Comparison of ENCODE assay signal across 22 cellular contexts in genomic region chr4:16139066-16139945, GRCh38. TPM values are rescaled to one million over a fixed set of nuclear protein-coding genes. Genes with fewer than 3 reads are reported as not detected.
DNase-seq lines count a peak whose midpoint lies in the region; ATAC-seq, FAIRE-seq and TF ChIP-seq lines count a peak whose summit lies in the region.
"Had no signal": no experiment of that assay in that cellular context is flagged by ENCODE, and none has a peak within 500 bp of the region (broad histone marks: within the 10 kb centered on the region; RNA-seq: fewer than 3 reads in every experiment).

No MANE protein-coding gene starts in this region.

- intact Hi-C loops in Calu3 (cut with micrococcal nuclease; ENCODE audit: unreplicated experiment): no loop called here

- H3K4ac ChIP-seq in trophoblast cell (ENCODE audit: low read depth, low read length): no peak overlapping the region

- H3K18ac ChIP-seq in trophoblast cell (ENCODE audit: low read length): no peak overlapping the region

- no peak overlapping the region for H3K4me3 ChIP-seq in trophoblast cell (ENCODE audit: low read depth, low read length)
- H3K4me3 ChIP-seq: BLaER1, GM23248 had no signal

- no peaks in the 10 kb centered on the region for H3K79me2 ChIP-seq in trophoblast cell (ENCODE audit: control insufficient read depth, insufficient read depth, low read length, poor library complexity)

- TF ChIP-seq CTCF in Calu3 (IDR thresholded peaks at IDR 0.05; ENCODE audit: unreplicated experiment): no peak

- peaks cover 3% of the 10 kb centered on the region for H3K36me3 Mint-ChIP-seq in Calu3 (ENCODE audit: insufficient read depth, unreplicated experiment)

- no peaks in the 10 kb centered on the region for H3K27me3 Mint-ChIP-seq in Calu3 (ENCODE audit: unreplicated experiment)

- TF ChIP-seq RAD21 in Ishikawa (IDR thresholded peaks at IDR 0.05; ENCODE audit: low read depth): no peak

- no peaks in the 10 kb centered on the region for H3K36me3 ChIP-seq in trophoblast cell (ENCODE audit: control insufficient read depth in 1 of 2, insufficient read depth in 2 of 2, low read length in 2 of 2)
- H3K36me3 ChIP-seq: BLaER1 had no signal

- DNase-seq in Calu3 (peak; percentile 16), glomerular visceral epithelial cell (ENCODE audit: extremely low spot score) (peak; percentile 9), trophoblast cell (no peak), frontal cortex (ENCODE audit: low spot score in 2 of 2) (no peak), NOMO-1 treated with DMSO at 0.1 percent for 48 hours (lab: John Stamatoyannopoulos, UW; ENCODE audit: unreplicated experiment) (no peak)
- DNase-seq: CD4-positive, alpha-beta memory T cell; DMS153; GM23248; H9; HFFc6; KG1; NCI-H1105; NCI-H146; NCI-H2081; NCI-H2171; NCI-H446; NCI-H526; SIG-M5 had no signal

- peaks cover 2 to 13% of the 10 kb centered on the region in 2 experiments for H3K4me1 ChIP-seq in trophoblast cell (ENCODE audit: control insufficient read depth in 1 of 2, insufficient read depth in 2 of 2, low read length in 2 of 2)
- H3K4me1 ChIP-seq: BLaER1 had no signal

- no peak overlapping the region for H2AFZ ChIP-seq in trophoblast cell (ENCODE audit: insufficient read depth, low read length, poor library complexity)
- H2AFZ ChIP-seq: GM23248 had no signal

- H3K9me3 ChIP-seq in trophoblast cell (ENCODE audit: insufficient read depth, low read depth, low read length): peaks cover 12% of the 10 kb centered on the region

- WGBS in trophoblast cell (ENCODE audit: extremely low coverage, insufficient coverage, insufficient read length): no CpG with 5 or more reads among the region's 8 CpGs

- no peak overlapping the region for H2AK5ac ChIP-seq in trophoblast cell (ENCODE audit: low read length)

- FAIRE-seq in frontal cortex (lab: Jason Lieb, UNC): no peak
- FAIRE-seq: GM12891 had no signal

- H3K27ac Mint-ChIP-seq in Calu3 (ENCODE audit: unreplicated experiment): peak overlapping the region; percentile 88
- H3K27ac Mint-ChIP-seq: HFFc6 had no signal

- no peak overlapping the region for H4K8ac ChIP-seq in trophoblast cell (ENCODE audit: low read depth, low read length)

- peaks cover 4% of the 10 kb centered on the region for H3K9me3 Mint-ChIP-seq in Calu3 (ENCODE audit: low read depth, unreplicated experiment)

- H3K27me3 ChIP-seq in trophoblast cell (ENCODE audit: insufficient read depth, low read length): no peaks in the 10 kb centered on the region
- H3K27me3 ChIP-seq: BLaER1 had no signal

- peaks cover 13% of the 10 kb centered on the region for H3K79me1 ChIP-seq in trophoblast cell (ENCODE audit: low read length)

- TF ChIP-seq EP300 in Ishikawa (IDR thresholded peaks at IDR 0.05; ENCODE audit: borderline replicate concordance): no peak

- no peak for ATAC-seq in GM21717 (IDR thresholded peaks at IDR 0.05; ENCODE audit: unreplicated experiment)

- peaks cover 28% of the 10 kb centered on the region for H3K4me1 Mint-ChIP-seq in Calu3 (ENCODE audit: low read depth, unreplicated experiment)
- H3K4me1 Mint-ChIP-seq: CD4-positive, alpha-beta memory T cell had no signal

- no peak overlapping the region for H3K9ac ChIP-seq in trophoblast cell (ENCODE audit: low read length)
- H3K9ac ChIP-seq: BLaER1, GM23248 had no signal

- no peak overlapping the region for H3K4me3 Mint-ChIP-seq in Calu3 (ENCODE audit: low read depth, unreplicated experiment)
- H3K4me3 Mint-ChIP-seq: CD4-positive, alpha-beta memory T cell; H9; HFFc6 had no signal

- H4K12ac ChIP-seq in trophoblast cell (ENCODE audit: low read depth, low read length): no peak overlapping the region

- peak overlapping the region; percentile 3 for H3K14ac ChIP-seq in trophoblast cell (ENCODE audit: low read length)

- H2BK5ac ChIP-seq in trophoblast cell (ENCODE audit: low read depth, low read length, poor library complexity): no peak overlapping the region

- H3K4me2 ChIP-seq in trophoblast cell (ENCODE audit: low read length): no peak overlapping the region
- H3K4me2 ChIP-seq: BLaER1 had no signal

- CTCF ChIA-PET in Calu3 (lab: Charles Lee): interaction anchor here (0.5 kb wide), 1 partner anchor 10 kb away, joined by 3 read pairs; no protein-coding TSS in a partner anchor

- no peak overlapping the region for H3K27ac ChIP-seq in trophoblast cell (ENCODE audit: low read depth, low read length)
- H3K27ac ChIP-seq: BLaER1, GM23248 had no signal

- no peak overlapping the region for H2BK12ac ChIP-seq in trophoblast cell (ENCODE audit: low read length)

- no peak overlapping the region for H3K23ac ChIP-seq in trophoblast cell (ENCODE audit: low read length)

- no TSS peak for BruUV-seq in Calu3 (replicated peaks; lab: Mats Ljungman, UMichigan)

- peak overlapping the region; percentile 64 for H4K91ac ChIP-seq in trophoblast cell (ENCODE audit: low read depth, low read length)

- H2BK120ac ChIP-seq in trophoblast cell (ENCODE audit: insufficient read depth, low read length, poor library complexity): peak overlapping the region; percentile 3

TF ChIP-seq in Ishikawa, 13 proteins besides CTCF, POLR2A, EP300 and RAD21:
- no peak for TF ChIP-seq MAX (IDR thresholded peaks at IDR 0.05)
- no peak for TF ChIP-seq TEAD4 (IDR thresholded peaks at IDR 0.05)
- TF ChIP-seq CREB1 (IDR thresholded peaks at IDR 0.05; ENCODE audit: low read depth): no peak
- TF ChIP-seq NFIC (IDR thresholded peaks at IDR 0.05): peak; percentile 49; the same call in 1 of the 2 replicates
- TF ChIP-seq EGR1 (IDR thresholded peaks at IDR 0.05): no peak
- TF ChIP-seq ZBTB7A (IDR thresholded peaks at IDR 0.05; ENCODE audit: low read depth): no peak
- no peak for TF ChIP-seq REST (IDR thresholded peaks at IDR 0.05; ENCODE audit: low read depth)

RNA-seq across cellular contexts. Expression of gene PROM1, which starts 55.5 kb away (rescaled TPM):
- total RNA-seq in Calu3 (2022) (43.8 and 73.9 TPM in 2 replicates), frontal cortex (87.6 TPM)
- polyA plus RNA-seq in trophoblast cell (2013): 20.9 and 24.0 TPM in 2 replicates
- total RNA-seq: CD4-positive, alpha-beta memory T cell; GM23248 had no signal
- polyA plus RNA-seq: CD4-positive, alpha-beta memory T cell; GM23248 had no signal

Comparison
In these comparisons a context has a peak if more than half of its experiments do, and no peak if none do; other contexts are left out.
1. DNase-seq: peak in Calu3 (single experiment) and glomerular visceral epithelial cell (single experiment); none in trophoblast cell (0 of 2), frontal cortex (0 of 2) and NOMO-1 treated with DMSO at 0.1 percent for 48 hours (single experiment).